ENCODE assay signal across 8 cellular contexts in genomic region chr3:65732060-65732933, GRCh38.
DNase-seq lines count a peak whose midpoint lies in the region; ATAC-seq and TF ChIP-seq lines count a peak whose summit lies in the region.

No MANE protein-coding gene starts in this region.

- CTCF ChIA-PET in CD8-positive, alpha-beta T cell (lab: Charles Lee) = interaction anchor here (0.5 to 1.1 kb wide), 4 partner anchors 10 to 1702 kb away, joined by 3 to 5 read pairs (median 4); no protein-coding TSS in a partner anchor
- CTCF ChIA-PET in WTC11 (lab: Charles Lee) = interaction anchor here (0.6 to 3.1 kb wide), 22 partner anchors 9 to 422 kb away, joined by 3 to 16 read pairs (median 3); no protein-coding TSS in a partner anchor

- no peaks in the 10 kb centered on the region for H3K36me3 ChIP-seq in CD8-positive, alpha-beta T cell (ENCODE audit: insufficient read depth, low read length)
- no peaks in the 10 kb centered on the region for H3K36me3 ChIP-seq in heart left ventricle

- no peaks in the 10 kb centered on the region for H3K4me1 ChIP-seq in CD8-positive, alpha-beta T cell (ENCODE audit: insufficient read depth, low read length)
- peaks cover 0 to 38% (median 30%) of the 10 kb centered on the region in 12 donors for H3K4me1 ChIP-seq in heart left ventricle

- no peak overlapping the region for H3K4me3 ChIP-seq in CD8-positive, alpha-beta T cell (ENCODE audit: low read depth, low read length)
- H3K4me3 ChIP-seq in heart left ventricle = no peak overlapping the region

- POLR2A ChIA-PET in CD8-positive, alpha-beta T cell (lab: Charles Lee) = no interaction called here
- POLR2A ChIA-PET in WTC11 (lab: Charles Lee) = no interaction called here

- ATAC-seq in CD8-positive, alpha-beta T cell = peak; percentile 44
- ATAC-seq in GM18861 (IDR thresholded peaks at IDR 0.05; ENCODE audit: unreplicated experiment) (peak; percentile 91), HG02885 (IDR thresholded peaks at IDR 0.05; ENCODE audit: poor library complexity, unreplicated experiment) (peak; percentile 97), WTC11 (peak; percentile 86), heart left ventricle (peak in 3 of 4 donors; percentile 62 to 74 (median 63))

- no peak overlapping the region for H3K4me3 Mint-ChIP-seq in CD8-positive, alpha-beta T cell
- H3K4me3 Mint-ChIP-seq in WTC11 = no peak overlapping the region
- no peak overlapping the region for H3K4me3 Mint-ChIP-seq in activated T-helper 2 cell treated with anti-CD3 and anti-CD28 coated beads, Interferon-gamma antibody, Interleukin-2, Interleukin-4, amounts not matched to agents 10 μg/mL and 5 μg/mL and 100 μg/mL, durations not matched to agents 14 hours and 24 hours and 36 hours (ENCODE audit: low read depth)

- 29 to 33% (median 32%) methylated on average over 6 of the region's 6 CpGs for WGBS in heart left ventricle, 4 donors

- no peaks in the 10 kb centered on the region for H3K9me3 ChIP-seq in CD8-positive, alpha-beta T cell (ENCODE audit: low read length)
- no peaks in the 10 kb centered on the region for H3K9me3 ChIP-seq in heart left ventricle

- no peaks in the 10 kb centered on the region for H3K36me3 Mint-ChIP-seq in CD8-positive, alpha-beta T cell
- H3K36me3 Mint-ChIP-seq in WTC11 = no peaks in the 10 kb centered on the region
- H3K36me3 Mint-ChIP-seq in activated T-helper 2 cell treated with anti-CD3 and anti-CD28 coated beads, Interferon-gamma antibody, Interleukin-2, Interleukin-4, amounts not matched to agents 10 μg/mL and 5 μg/mL and 100 μg/mL, durations not matched to agents 14 hours and 24 hours and 36 hours (ENCODE audit: low read depth) = no peaks in the 10 kb centered on the region

- no peak overlapping the region for H3K27ac ChIP-seq in CD8-positive, alpha-beta T cell (ENCODE audit: low read depth, low read length)
- no peak overlapping the region for H3K27ac ChIP-seq in heart left ventricle

- peak; percentile 64 for TF ChIP-seq CTCF in CD8-positive, alpha-beta T cell (IDR thresholded peaks at IDR 0.05)
- TF ChIP-seq CTCF in WTC11 (IDR thresholded peaks at IDR 0.05) (peak; percentile 40; the same call in 1 of the 2 replicates), heart left ventricle (IDR thresholded peaks at IDR 0.05) (peak; percentile 68 to 88 (median 81))

- H3K9me3 Mint-ChIP-seq in CD8-positive, alpha-beta T cell = no peaks in the 10 kb centered on the region
- no peaks in the 10 kb centered on the region for H3K9me3 Mint-ChIP-seq in WTC11
- H3K9me3 Mint-ChIP-seq in activated T-helper 2 cell treated with anti-CD3 and anti-CD28 coated beads, Interferon-gamma antibody, Interleukin-2, Interleukin-4, amounts not matched to agents 10 μg/mL and 5 μg/mL and 100 μg/mL, durations not matched to agents 14 hours and 24 hours and 36 hours = no peaks in the 10 kb centered on the region

- no peak for TF ChIP-seq POLR2A in heart left ventricle (IDR thresholded peaks at IDR 0.05)

- DNase-seq in CD8-positive, alpha-beta T cell = no peak
- DNase-seq in NCI-H146 treated with DMSO at 0.1 percent for 48 hours (lab: John Stamatoyannopoulos, UW; ENCODE audit: unreplicated experiment) = peak; percentile 11
- no peak for DNase-seq in WTC11 (ENCODE audit: low spot score)
- no peak for DNase-seq in heart left ventricle
- peak; percentile 70 for DNase-seq in renal cortical epithelial cell (ENCODE audit: low read depth)
- no peak for DNase-seq in activated T-helper 2 cell treated with anti-CD3 and anti-CD28 coated beads, Interferon-gamma antibody, Interleukin-2, Interleukin-4, amounts not matched to agents 10 μg/mL and 5 μg/mL and 100 μg/mL, durations not matched to agents 14 hours and 24 hours and 36 hours (ENCODE audit: low spot score)

- H3K27ac Mint-ChIP-seq in CD8-positive, alpha-beta T cell = no peak overlapping the region
- peak overlapping the region; percentile 51; the same call in 1 of the 2 replicates for H3K27ac Mint-ChIP-seq in WTC11
- no peak overlapping the region for H3K27ac Mint-ChIP-seq in activated T-helper 2 cell treated with anti-CD3 and anti-CD28 coated beads, Interferon-gamma antibody, Interleukin-2, Interleukin-4, amounts not matched to agents 10 μg/mL and 5 μg/mL and 100 μg/mL, durations not matched to agents 14 hours and 24 hours and 36 hours

- peaks cover 4% of the 10 kb centered on the region for H3K4me1 Mint-ChIP-seq in CD8-positive, alpha-beta T cell (ENCODE audit: low read depth)
- H3K4me1 Mint-ChIP-seq in WTC11 = peaks cover 54% of the 10 kb centered on the region
- no peaks in the 10 kb centered on the region for H3K4me1 Mint-ChIP-seq in activated T-helper 2 cell treated with anti-CD3 and anti-CD28 coated beads, Interferon-gamma antibody, Interleukin-2, Interleukin-4, amounts not matched to agents 10 μg/mL and 5 μg/mL and 100 μg/mL, durations not matched to agents 14 hours and 24 hours and 36 hours (ENCODE audit: low read depth)

- intact Hi-C loops in CD8-positive, alpha-beta T cell (cut with DNase I, micrococcal nuclease) = loop anchor here in 1 of 2 experiments (5.0 kb wide), 1 partner anchor 1700 kb away; no protein-coding TSS in a partner anchor
- intact Hi-C loops in heart left ventricle (cut with DNase I) = loop anchor here (1.0 to 10.0 kb wide), 11 partner anchors 57 to 1207 kb away; no protein-coding TSS in a partner anchor
- intact Hi-C loops in activated T-helper 2 cell treated with anti-CD3 and anti-CD28 coated beads, Interferon-gamma antibody, Interleukin-2, Interleukin-4, amounts not matched to agents 10 μg/mL and 5 μg/mL and 100 μg/mL, durations not matched to agents 14 hours and 24 hours and 36 hours (cut with micrococcal nuclease) = loop anchor here (10.0 kb wide), 1 partner anchor 1197 kb away; no protein-coding TSS in a partner anchor

- no peaks in the 10 kb centered on the region for H3K27me3 ChIP-seq in CD8-positive, alpha-beta T cell (ENCODE audit: insufficient read depth, low read length)
- no peaks in the 10 kb centered on the region for H3K27me3 ChIP-seq in heart left ventricle

- peaks cover 7% of the 10 kb centered on the region for H3K27me3 Mint-ChIP-seq in CD8-positive, alpha-beta T cell (ENCODE audit: low read depth)
- H3K27me3 Mint-ChIP-seq in WTC11 (ENCODE audit: low read depth) = no peaks in the 10 kb centered on the region
- H3K27me3 Mint-ChIP-seq in activated T-helper 2 cell treated with anti-CD3 and anti-CD28 coated beads, Interferon-gamma antibody, Interleukin-2, Interleukin-4, amounts not matched to agents 10 μg/mL and 5 μg/mL and 100 μg/mL, durations not matched to agents 14 hours and 24 hours and 36 hours (ENCODE audit: low read depth) = no peaks in the 10 kb centered on the region

TF ChIP-seq in WTC11, 78 proteins besides CTCF, POLR2A, EP300 and RAD21:
- TF ChIP-seq PRDM15 (CRISPR knock-in tag; IDR thresholded peaks at IDR 0.05) (0 out of 2 replicates have a peak, but pooled peaks have one; percentile 31), TCF7 (CRISPR knock-in tag; IDR thresholded peaks at IDR 0.05; ENCODE audit: low read depth) (no peak)

Comparison
In these comparisons a context has a peak if more than half of its experiments do, and no peak if none do; other contexts are left out.
1. ATAC-seq: peak in every context shown above with its lines; median percentile 97 in HG02885; 91 in GM18861; 86 in WTC11; 63 in heart left ventricle; 44 in CD8-positive, alpha-beta T cell.
2. DNase-seq: peak in NCI-H146 treated with DMSO at 0.1 percent for 48 hours (single experiment) and renal cortical epithelial cell (single experiment); none in CD8-positive, alpha-beta T cell (0 of 7), WTC11 (single experiment), heart left ventricle (0 of 5) and activated T-helper 2 cell treated with anti-CD3 and anti-CD28 coated beads, Interferon-gamma antibody, Interleukin-2, Interleukin-4, amounts not matched to agents 10 μg/mL and 5 μg/mL and 100 μg/mL, durations not matched to agents 14 hours and 24 hours and 36 hours (single experiment).
3. Peak in every context shown above with its lines, with median percentiles within 50 percentile points of each other: CTCF ChIP-seq.